ENCODE assay signal across 8 cellular contexts in genomic region chr17:32821987-32822933, GRCh38. TPM values are rescaled to one million over a fixed set of nuclear protein-coding genes. Genes with fewer than 3 reads are reported as not detected.
DNase-seq lines count a peak whose midpoint lies in the region; ATAC-seq, FAIRE-seq and TF ChIP-seq lines count a peak whose summit lies in the region.
"Not testable (repeated sequence)": the region's sequence is repeated elsewhere in the genome, so short reads cannot be mapped to it uniquely, and the experiment has no call there.

No MANE protein-coding gene starts in this region.

- ATAC-seq in activated CD8-positive, alpha-beta memory T cell treated with anti-CD3 and anti-CD28 coated beads, Interleukin-2, amount 10 ng/mL, durations not matched to agents 7 days and 5 days, result peak; percentile 39
- peak; percentile 38 for ATAC-seq in Right ventricle myocardium superior (ENCODE audit: poor library complexity)
- not testable (repeated sequence) for ATAC-seq in lower lobe of right lung; aorta (ENCODE audit: low FRiP score)

- CTCF ChIA-PET in activated CD8-positive, alpha-beta memory T cell treated with anti-CD3 and anti-CD28 coated beads, Interleukin-2, amount 10 ng/mL, durations not matched to agents 7 days and 5 days (lab: Charles Lee), result not testable (repeated sequence)

- DNase-seq in GM12865 (ENCODE audit: low read depth) (peak; percentile 18), NCI-H1417 (lab: John Stamatoyannopoulos, UW) (peak in 2 of 3 experiments; percentile 51 to 58), Right ventricle myocardium superior (peak; percentile 49), lower lobe of right lung (peak; percentile 51), aorta (peak; percentile 52 to 80)
- DNase-seq in activated CD8-positive, alpha-beta memory T cell treated with anti-CD3 and anti-CD28 coated beads, Interleukin-2, amount 10 ng/mL, durations not matched to agents 7 days and 5 days; bronchial epithelial cell (ENCODE audit: low read depth); skeletal muscle cell (ENCODE audit: low read depth): not testable (repeated sequence)

- H3K4me3 ChIP-seq in GM12865 (ENCODE audit: low read depth, low read length), result peak overlapping the region; percentile 17; the same call in 1 of the 2 replicates
- peak overlapping the region; percentile 36 for H3K4me3 ChIP-seq in bronchial epithelial cell (ENCODE audit: low read depth, low read length)
- H3K4me3 ChIP-seq in lower lobe of right lung, result peak overlapping the region; percentile 45
- H3K4me3 ChIP-seq in skeletal muscle cell (ENCODE audit: low read depth, low read length), result peak overlapping the region; percentile 23
- H3K4me3 ChIP-seq in aorta (ENCODE audit: low read length in 2 of 2), result peak overlapping the region; percentile 59 to 72

- H3K36me3 Mint-ChIP-seq in activated CD8-positive, alpha-beta memory T cell treated with anti-CD3 and anti-CD28 coated beads, Interleukin-2, amount 10 ng/mL, durations not matched to agents 7 days and 5 days, result not testable (repeated sequence)

- not testable (repeated sequence) for H3K9me3 ChIP-seq in lower lobe of right lung; aorta (ENCODE audit: control insufficient read depth, low read length)

- H3K4me1 ChIP-seq in lower lobe of right lung, result peaks cover 13% of the 10 kb centered on the region
- not testable (repeated sequence) for H3K4me1 ChIP-seq in aorta (ENCODE audit: control insufficient read depth in 1 of 2, insufficient read depth in 2 of 2, low read length in 2 of 2)

- TF ChIP-seq CTCF in GM12865 (IDR thresholded peaks at IDR 0.05; ENCODE audit: insufficient read depth, low read depth, low read length, missing control alignments); bronchial epithelial cell (IDR thresholded peaks at IDR 0.05; ENCODE audit: insufficient read depth, low read length, severe bottlenecking); lower lobe of right lung (IDR thresholded peaks at IDR 0.05): not testable (repeated sequence)

- FAIRE-seq in bronchial epithelial cell (lab: Jason Lieb, UNC), result peak; percentile 100

- not testable (repeated sequence) for H3K27me3 Mint-ChIP-seq in activated CD8-positive, alpha-beta memory T cell treated with anti-CD3 and anti-CD28 coated beads, Interleukin-2, amount 10 ng/mL, durations not matched to agents 7 days and 5 days

- H3K4me1 Mint-ChIP-seq in activated CD8-positive, alpha-beta memory T cell treated with anti-CD3 and anti-CD28 coated beads, Interleukin-2, amount 10 ng/mL, durations not matched to agents 7 days and 5 days, result peaks cover 20% of the 10 kb centered on the region

- not testable (repeated sequence) for H3K27ac ChIP-seq in lower lobe of right lung
- H3K27ac ChIP-seq in aorta (ENCODE audit: low read depth in 1 of 2, low read length in 2 of 2), result peak overlapping the region; percentile 80 to 89

- H3K27ac Mint-ChIP-seq in activated CD8-positive, alpha-beta memory T cell treated with anti-CD3 and anti-CD28 coated beads, Interleukin-2, amount 10 ng/mL, durations not matched to agents 7 days and 5 days, result not testable (repeated sequence)

- 10 to 21% methylated on average over 65 to 80 of the region's 82 CpGs for WGBS in aorta, 2 donors

- H3K36me3 ChIP-seq in bronchial epithelial cell (ENCODE audit: control insufficient read depth, insufficient read depth, low read length); lower lobe of right lung; aorta (ENCODE audit: control insufficient read depth in 1 of 2, insufficient read depth in 2 of 2, low read length in 1 of 2): not testable (repeated sequence)

- not testable (repeated sequence) for H3K4me3 Mint-ChIP-seq in activated CD8-positive, alpha-beta memory T cell treated with anti-CD3 and anti-CD28 coated beads, Interleukin-2, amount 10 ng/mL, durations not matched to agents 7 days and 5 days

- H3K27me3 ChIP-seq in bronchial epithelial cell (ENCODE audit: control insufficient read depth, insufficient read depth, low read length); lower lobe of right lung (ENCODE audit: low read depth); aorta (ENCODE audit: control insufficient read depth in 1 of 2, insufficient read depth in 2 of 2, low read length in 1 of 2): not testable (repeated sequence)

- intact Hi-C loops in Right ventricle myocardium superior (cut with DNase I); lower lobe of right lung (cut with DNase I): not testable (repeated sequence)
- intact Hi-C loops in aorta (cut with DNase I), result loop anchor here in 1 of 2 donors (10.0 kb wide), 1 partner anchor 1433 kb away; the partner anchor contains the start of gene CCL2

- H3K9me3 Mint-ChIP-seq in activated CD8-positive, alpha-beta memory T cell treated with anti-CD3 and anti-CD28 coated beads, Interleukin-2, amount 10 ng/mL, durations not matched to agents 7 days and 5 days (ENCODE audit: low read depth), result not testable (repeated sequence)

RNA-seq across cellular contexts. Expression of gene MYO1D, which starts 54.7 kb away (rescaled TPM):
- 10 to 100 TPM in 1 of 2 experiments, 1 to 10 TPM in 1; 8.4 to 12.2 TPM for total RNA-seq in activated CD8-positive, alpha-beta memory T cell treated with anti-CD3 and anti-CD28 coated beads, Interleukin-2, amount 10 ng/mL, durations not matched to agents 7 days and 5 days
- total RNA-seq in bronchial epithelial cell, result 35.8 and 42.9 TPM in 2 replicates
- total RNA-seq in Right ventricle myocardium superior, result 3.8 TPM
- total RNA-seq in lower lobe of right lung, result 58.0 TPM
- total RNA-seq in aorta, result 100 to 1,000 TPM; 222 to 358 TPM
- polyA plus RNA-seq in aorta, result 100 to 1,000 TPM in 1 of 2 donors, 10 to 100 TPM in 1; 62.5 to 106 TPM
